Comparison of ENCODE assay signal across 1 cellular context in the genomic region with DNA sequence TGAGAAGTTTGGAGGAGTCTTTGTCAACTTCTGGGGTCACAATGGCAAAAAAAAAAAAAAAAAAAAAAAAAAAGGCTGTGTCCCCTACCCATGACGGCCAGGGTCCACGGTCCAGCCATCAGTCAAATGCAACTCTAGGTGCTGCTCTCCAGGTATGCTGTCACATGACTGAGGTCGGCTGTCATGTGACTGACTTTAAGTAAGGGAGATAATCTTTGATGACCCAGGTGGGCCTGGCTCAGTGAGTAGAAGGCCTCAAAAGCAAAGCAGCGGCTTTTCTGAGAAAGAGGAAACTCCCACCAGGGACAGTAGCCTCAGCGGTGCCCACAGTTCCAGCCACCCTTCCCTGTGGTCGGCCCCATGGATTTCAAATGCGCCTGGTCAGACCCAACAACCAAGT.
A peak's percentile ranks its signal among the peaks of the same experiment; 100 is the strongest.
TF ChIP-seq lines count a peak whose summit lies in the region.

No MANE protein-coding gene starts in this region.

TF ChIP-seq in K562, 482 proteins besides CTCF, POLR2A, EP300 and RAD21 (continued from another document):
- TF ChIP-seq, protein P1, sequence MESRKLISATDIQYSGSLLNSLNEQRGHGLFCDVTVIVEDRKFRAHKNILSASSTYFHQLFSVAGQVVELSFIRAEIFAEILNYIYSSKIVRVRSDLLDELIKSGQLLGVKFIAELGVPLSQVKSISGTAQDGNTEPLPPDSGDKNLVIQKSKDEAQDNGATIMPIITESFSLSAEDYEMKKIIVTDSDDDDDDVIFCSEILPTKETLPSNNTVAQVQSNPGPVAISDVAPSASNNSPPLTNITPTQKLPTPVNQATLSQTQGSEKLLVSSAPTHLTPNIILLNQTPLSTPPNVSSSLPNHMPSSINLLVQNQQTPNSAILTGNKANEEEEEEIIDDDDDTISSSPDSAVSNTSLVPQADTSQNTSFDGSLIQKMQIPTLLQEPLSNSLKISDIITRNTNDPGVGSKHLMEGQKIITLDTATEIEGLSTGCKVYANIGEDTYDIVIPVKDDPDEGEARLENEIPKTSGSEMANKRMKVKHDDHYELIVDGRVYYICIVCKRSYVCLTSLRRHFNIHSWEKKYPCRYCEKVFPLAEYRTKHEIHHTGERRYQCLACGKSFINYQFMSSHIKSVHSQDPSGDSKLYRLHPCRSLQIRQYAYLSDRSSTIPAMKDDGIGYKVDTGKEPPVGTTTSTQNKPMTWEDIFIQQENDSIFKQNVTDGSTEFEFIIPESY (CRISPR knock-in tag; IDR thresholded peaks at IDR 0.05) = peak; percentile 36; the same call in 1 of the 2 replicates
- no peak for TF ChIP-seq ZNF232 (CRISPR knock-in tag; IDR thresholded peaks at IDR 0.05)
- TF ChIP-seq FOXA1 (IDR thresholded peaks at IDR 0.05; ENCODE audit: borderline replicate concordance) = no peak
TF ChIP-seq in K562: peak in this region for 8.
